Comparison of ENCODE assay signal across 9 cellular contexts in the genomic region with DNA sequence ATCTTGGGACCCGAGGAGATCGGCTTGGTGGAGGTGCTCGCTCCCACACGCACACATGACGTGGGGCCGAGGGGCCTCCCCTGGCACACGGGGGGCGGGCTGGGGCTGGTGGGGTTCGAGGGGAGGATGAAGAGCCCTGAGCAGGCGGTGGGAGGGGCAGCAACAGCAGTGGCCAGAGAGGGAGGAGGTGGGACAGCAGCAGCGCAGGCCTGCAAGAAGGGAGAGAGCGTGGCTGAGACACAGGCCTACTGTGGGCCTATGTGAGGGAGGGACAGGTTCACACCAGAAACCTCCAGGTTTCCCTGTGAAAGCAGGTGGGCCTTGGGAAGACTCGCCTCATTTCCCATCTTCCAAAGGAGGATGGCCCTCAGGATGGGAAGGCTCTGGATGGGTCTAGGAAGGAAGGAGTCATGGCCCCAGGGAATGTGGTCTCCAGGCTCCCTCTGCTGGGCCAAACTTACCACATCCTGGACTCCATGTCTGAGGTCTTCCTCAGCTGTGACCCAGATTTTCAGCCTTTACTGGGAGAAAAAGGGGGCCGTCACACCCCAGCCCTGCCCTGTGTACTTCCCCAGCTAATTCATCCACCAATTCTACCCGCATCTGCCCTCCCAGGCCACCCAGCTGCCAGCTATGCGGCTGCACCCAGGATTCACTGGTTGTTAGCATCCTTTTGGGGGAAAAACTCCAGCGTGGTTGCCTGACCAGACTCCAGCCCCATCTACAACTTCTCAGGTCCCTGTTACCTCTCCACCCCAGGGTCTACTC. TPM values are rescaled to one million over a fixed set of nuclear protein-coding genes. Genes with fewer than 3 reads are reported as not detected.
DNase-seq lines count a peak whose midpoint lies in the region; ATAC-seq and TF ChIP-seq lines count a peak whose summit lies in the region.
"Had no signal": no experiment of that assay in that cellular context is flagged by ENCODE, and none has a peak within 500 bp of the region (broad histone marks: within the 10 kb centered on the region; RNA-seq: fewer than 3 reads in every experiment).

No MANE protein-coding gene starts in this region.

- H3K4me3 ChIP-seq in heart left ventricle (no peak overlapping the region), Loucy (ENCODE audit: low read length, poor library complexity, severe bottlenecking) (no peak overlapping the region), adrenal gland (no peak overlapping the region)
- H3K4me3 ChIP-seq: thoracic aorta had no signal

- H3F3A ChIP-seq in Loucy (ENCODE audit: low read depth): no peaks in the 10 kb centered on the region

- TF ChIP-seq POLR2A in heart left ventricle (IDR thresholded peaks at IDR 0.05): no peak
- no peak for TF ChIP-seq POLR2A in adrenal gland (IDR thresholded peaks at IDR 0.05)

- no peak overlapping the region for H2AFZ ChIP-seq in Loucy (ENCODE audit: low read length)

- no peak overlapping the region for H3K4me2 ChIP-seq in Loucy (ENCODE audit: low read depth, low read length, poor library complexity, severe bottlenecking)

- ATAC-seq in heart left ventricle (peak; percentile 43 to 67 (median 65)), left lobe of liver (peak; percentile 77)

- H3K9me3 ChIP-seq in heart left ventricle (no peaks in the 10 kb centered on the region), Loucy (ENCODE audit: insufficient read depth, low read depth, low read length) (no peaks in the 10 kb centered on the region), adrenal gland (replicated peaks in 1 of 3) (no peaks in the 10 kb centered on the region)
- H3K9me3 ChIP-seq: thoracic aorta had no signal

- peaks cover 0 to 15% (median 8%) of the 10 kb centered on the region in 12 donors for H3K4me1 ChIP-seq in heart left ventricle
- H3K4me1 ChIP-seq in Loucy (ENCODE audit: insufficient read depth, low read length, poor library complexity, severe bottlenecking): peaks cover 18% of the 10 kb centered on the region
- peaks cover 5 to 9% of the 10 kb centered on the region in 2 donors for H3K4me1 ChIP-seq in adrenal gland (replicated peaks in 1 of 2)

- DNase-seq in heart left ventricle (no peak), cardiac septum (ENCODE audit: low spot score) (no peak), adrenal gland (peak in 5 of 7 donors; percentile 26 to 73 (median 59)), left lobe of liver (ENCODE audit: low spot score) (no peak), NCI-H128 (lab: John Stamatoyannopoulos, UW; ENCODE audit: unreplicated experiment) (no peak), NOMO-1 treated with dmso at 0.1 percent for 144 hours (lab: John Stamatoyannopoulos, UW; ENCODE audit: unreplicated experiment) (no peak), NOMO-1 treated with DMSO at 0.1 percent for 48 hours (lab: John Stamatoyannopoulos, UW; ENCODE audit: unreplicated experiment) (no peak)

- 68 to 70% (median 69%) methylated on average over 17 of the region's 17 CpGs for WGBS in heart left ventricle, 4 donors
- WGBS in adrenal gland, 4 donors: 57 to 71% (median 66%) methylated on average over 10 to 17 of the region's 17 CpGs

- H3K27ac ChIP-seq in heart left ventricle (no peak overlapping the region), adrenal gland (no peak overlapping the region)
- H3K27ac ChIP-seq: thoracic aorta had no signal

- H3K27me3 ChIP-seq in heart left ventricle (peaks cover 10 to 70% (median 45%) of the 10 kb centered on the region in 9 donors), Loucy (ENCODE audit: insufficient read depth, low read length, poor library complexity, severe bottlenecking) (no peaks in the 10 kb centered on the region), adrenal gland (peaks cover 48% of the 10 kb centered on the region)

- H3K9ac ChIP-seq in Loucy (ENCODE audit: low read depth, low read length, poor library complexity, severe bottlenecking): peak overlapping the region; percentile 11

- TF ChIP-seq CTCF in heart left ventricle (IDR thresholded peaks at IDR 0.05): peak in 11 of 12 donors; percentile 12 to 50 (median 37)
- peak; percentile 69 for TF ChIP-seq CTCF in Loucy (conservative IDR thresholded peaks at IDR 0.05; ENCODE audit: low read length)
- TF ChIP-seq CTCF in adrenal gland (IDR thresholded peaks at IDR 0.05): peak in 5 of 6 experiments; percentile 37 to 49 (median 42)

- no peaks in the 10 kb centered on the region for H4K20me1 ChIP-seq in Loucy (ENCODE audit: insufficient read depth, low read length, poor library complexity, severe bottlenecking)

- intact Hi-C loops in heart left ventricle (cut with DNase I) (loop anchor here in 3 of 10 donors (5.0 to 10.0 kb wide), 2 partner anchors 73 to 80 kb away; no protein-coding TSS in a partner anchor), cardiac septum (cut with DNase I) (no loop called here), adrenal gland (cut with DNase I) (loop anchor here in 1 of 2 donors (2.0 to 5.0 kb wide), 2 partner anchors 15 to 35 kb away; a partner anchor contains a TSS)

- H3K36me3 ChIP-seq in heart left ventricle (no peaks in the 10 kb centered on the region), Loucy (ENCODE audit: insufficient read depth, low read length) (no peaks in the 10 kb centered on the region), adrenal gland (replicated peaks in 1 of 2) (no peaks in the 10 kb centered on the region)
- H3K36me3 ChIP-seq: thoracic aorta had no signal

- H3K79me2 ChIP-seq in Loucy (ENCODE audit: insufficient read depth, low read length): no peaks in the 10 kb centered on the region

- H3K9me2 ChIP-seq in Loucy (replicated peaks; ENCODE audit: low read depth, low read length): no peaks in the 10 kb centered on the region

RNA-seq across cellular contexts. Expression of a gene that starts 2.8 kb away (rescaled TPM):
- total RNA-seq in heart left ventricle (under 1 TPM in 3 of 9 donors, not detected in 6; 0.11 to 0.32 (median 0.22) TPM), cardiac septum (0.40 TPM), adrenal gland (1 to 10 TPM in 1 of 8 donors, under 1 TPM in 4, not detected in 3; 0.11 to 4.6 (median 0.50) TPM), left lobe of liver (not detected)
- polyA plus RNA-seq in heart left ventricle (under 1 TPM; 0.15 to 0.28 TPM), adrenal gland (1 to 10 TPM; 2.4 to 5.2 (median 3.5) TPM)

RNA-seq across cellular contexts. Expression of a gene that starts 8.6 kb away (rescaled TPM):
- total RNA-seq in heart left ventricle: 10 to 100 TPM; 19.4 to 38.1 (median 25.2) TPM
- polyA plus RNA-seq in heart left ventricle: 10 to 100 TPM; 15.0 to 29.7 TPM
- total RNA-seq in cardiac septum: 32.7 TPM
- total RNA-seq in adrenal gland: 10 to 100 TPM; 20.7 to 67.2 (median 47.8) TPM
- polyA plus RNA-seq in adrenal gland: 10 to 100 TPM; 45.5 to 71.2 (median 49.5) TPM
- total RNA-seq in left lobe of liver: 20.3 TPM

RNA-seq across cellular contexts. Expression of a gene that starts 26.1 kb away (rescaled TPM):
- total RNA-seq in heart left ventricle (10 to 100 TPM; 56.7 to 96.4 (median 82.6) TPM), cardiac septum (64.7 TPM), adrenal gland (100 to 1,000 TPM in 1 of 8 donors, 10 to 100 TPM in 7; 56.5 to 105 (median 84.0) TPM), left lobe of liver (31.1 TPM)
- polyA plus RNA-seq in heart left ventricle (100 to 1,000 TPM in 1 of 2 donors, 10 to 100 TPM in 1; 54.1 to 108 TPM), adrenal gland (10 to 100 TPM; 46.5 to 85.1 (median 50.6) TPM)

RNA-seq across cellular contexts. Expression of a gene that starts 34.8 kb away (rescaled TPM):
- total RNA-seq in heart left ventricle (10 to 100 TPM; 17.4 to 39.0 (median 24.7) TPM), cardiac septum (20.6 TPM), adrenal gland (10 to 100 TPM; 22.6 to 87.6 (median 48.3) TPM), left lobe of liver (14.4 TPM)
- polyA plus RNA-seq in heart left ventricle (10 to 100 TPM; 14.6 to 23.6 TPM), adrenal gland (10 to 100 TPM; 31.6 to 40.1 (median 32.3) TPM)

RNA-seq across cellular contexts. Expression of a gene that starts 50.5 kb away (rescaled TPM):
- total RNA-seq in heart left ventricle (1 to 10 TPM in 4 of 9 donors, under 1 TPM in 4, not detected in 1; 0.32 to 7.2 (median 0.99) TPM), cardiac septum (1.6 TPM), adrenal gland (1 to 10 TPM in 6 of 8 donors, under 1 TPM in 2; 0.36 to 3.1 (median 1.5) TPM), left lobe of liver (3.2 TPM)
- polyA plus RNA-seq in heart left ventricle (under 1 TPM; 0.34 to 0.60 TPM), adrenal gland (1 to 10 TPM in 1 of 3 donors, under 1 TPM in 2; 0.91 to 2.8 (median 0.99) TPM)

Comparison
In these comparisons a context has a peak if more than half of its experiments do, and no peak if none do; other contexts are left out.
1. DNase-seq: peak in adrenal gland (5 of 7); none in heart left ventricle (0 of 5), cardiac septum (single experiment), left lobe of liver (single experiment), NCI-H128 (single experiment), NOMO-1 treated with dmso at 0.1 percent for 144 hours (single experiment) and NOMO-1 treated with DMSO at 0.1 percent for 48 hours (single experiment).
2. Peak in every context shown above with its lines, with median percentiles within 50 percentile points of each other: CTCF ChIP-seq.